Comparison of ENCODE assay signal across 8 cellular contexts in genomic region chr17:6069611-6070279, GRCh38. TPM values are rescaled to one million over a fixed set of nuclear protein-coding genes. Genes with fewer than 3 reads are reported as not detected.
DNase-seq lines count a peak whose midpoint lies in the region; ATAC-seq and TF ChIP-seq lines count a peak whose summit lies in the region.

No MANE protein-coding gene starts in this region.

- no peak for TF ChIP-seq POLR2A in esophagus muscularis mucosa (IDR thresholded peaks at IDR 0.05; ENCODE audit: low read depth)

- peaks cover 20% of the 10 kb centered on the region for H3K4me1 Mint-ChIP-seq in CD8-positive, alpha-beta T cell (ENCODE audit: low read depth)
- peaks cover 44% of the 10 kb centered on the region for H3K4me1 Mint-ChIP-seq in neural crest cell

- DNase-seq in CD8-positive, alpha-beta T cell: no peak
- DNase-seq in esophagus muscularis mucosa (ENCODE audit: extremely low spot score) (no peak), neural crest cell (ENCODE audit: low read depth, low spot score) (peak; percentile 12), SK-N-DZ (ENCODE audit: low spot score) (no peak), SW 1271 (lab: John Stamatoyannopoulos, UW) (no peak), occipital lobe (lab: John Stamatoyannopoulos, UW) (no peak)

- CTCF ChIA-PET in CD8-positive, alpha-beta T cell (lab: Charles Lee): interaction anchor here (0.5 to 1.3 kb wide), 3 partner anchors 12 to 346 kb away, joined by 3 to 4 read pairs (median 3); no protein-coding TSS in a partner anchor

- ATAC-seq in CD8-positive, alpha-beta T cell: no peak
- ATAC-seq in HG02852 (IDR thresholded peaks at IDR 0.05; ENCODE audit: unreplicated experiment): no peak

- TF ChIP-seq CTCF in CD8-positive, alpha-beta T cell (IDR thresholded peaks at IDR 0.05): no peak
- TF ChIP-seq CTCF in esophagus muscularis mucosa (IDR thresholded peaks at IDR 0.05): no peak
- TF ChIP-seq CTCF in neural crest cell (conservative IDR thresholded peaks at IDR 0.05): no peak

- no peak overlapping the region for H3K27ac ChIP-seq in CD8-positive, alpha-beta T cell (ENCODE audit: low read depth, low read length)
- H3K27ac ChIP-seq in esophagus muscularis mucosa (replicated peaks in 1 of 4): no peak overlapping the region

- no peaks in the 10 kb centered on the region for H3K9me3 ChIP-seq in CD8-positive, alpha-beta T cell (ENCODE audit: low read length)
- no peaks in the 10 kb centered on the region for H3K9me3 ChIP-seq in esophagus muscularis mucosa

- WGBS in esophagus muscularis mucosa: 18% methylated on average over 14 of the region's 38 CpGs

- intact Hi-C loops in CD8-positive, alpha-beta T cell (cut with DNase I, micrococcal nuclease): no loop called here
- intact Hi-C loops in esophagus muscularis mucosa (cut with DNase I): no loop called here

- H3K27ac Mint-ChIP-seq in CD8-positive, alpha-beta T cell: no peak overlapping the region
- H3K27ac Mint-ChIP-seq in neural crest cell (ENCODE audit: unreplicated experiment): peak overlapping the region; percentile 87

- H3K36me3 ChIP-seq in CD8-positive, alpha-beta T cell (ENCODE audit: insufficient read depth, low read length): no peaks in the 10 kb centered on the region
- no peaks in the 10 kb centered on the region for H3K36me3 ChIP-seq in esophagus muscularis mucosa

- no peak for TF ChIP-seq EP300 in esophagus muscularis mucosa (IDR thresholded peaks at IDR 0.05)

- no peaks in the 10 kb centered on the region for H3K9me3 Mint-ChIP-seq in CD8-positive, alpha-beta T cell
- H3K9me3 Mint-ChIP-seq in neural crest cell: no peaks in the 10 kb centered on the region

- peaks cover 8% of the 10 kb centered on the region for H3K27me3 ChIP-seq in CD8-positive, alpha-beta T cell (ENCODE audit: insufficient read depth, low read length)
- peaks cover 0 to 54% (median 3%) of the 10 kb centered on the region in 4 donors for H3K27me3 ChIP-seq in esophagus muscularis mucosa

- POLR2A ChIA-PET in CD8-positive, alpha-beta T cell (lab: Charles Lee): no interaction called here

- peak overlapping the region; percentile 84 for H3K4me3 Mint-ChIP-seq in CD8-positive, alpha-beta T cell
- H3K4me3 Mint-ChIP-seq in neural crest cell: peak overlapping the region; percentile 96

- peak overlapping the region; percentile 31 for H3K4me3 ChIP-seq in CD8-positive, alpha-beta T cell (ENCODE audit: low read depth, low read length)
- H3K4me3 ChIP-seq in esophagus muscularis mucosa: peak overlapping the region; percentile 60 to 78 (median 64)

- peaks cover 66% of the 10 kb centered on the region for H3K27me3 Mint-ChIP-seq in CD8-positive, alpha-beta T cell (ENCODE audit: low read depth)
- H3K27me3 Mint-ChIP-seq in neural crest cell (ENCODE audit: low read depth): peaks cover 36% of the 10 kb centered on the region

- H3K36me3 Mint-ChIP-seq in CD8-positive, alpha-beta T cell: no peaks in the 10 kb centered on the region
- H3K36me3 Mint-ChIP-seq in neural crest cell (ENCODE audit: low read depth): no peaks in the 10 kb centered on the region

- peaks cover 9% of the 10 kb centered on the region for H3K4me1 ChIP-seq in CD8-positive, alpha-beta T cell (ENCODE audit: insufficient read depth, low read length)
- peaks cover 0 to 30% (median 25%) of the 10 kb centered on the region in 4 donors for H3K4me1 ChIP-seq in esophagus muscularis mucosa

TF ChIP-seq in PFSK-1, 5 proteins besides CTCF, POLR2A, EP300 and RAD21:
- TF ChIP-seq SIN3A (IDR thresholded peaks at IDR 0.05; ENCODE audit: borderline replicate concordance, insufficient read depth, low read length): peak; percentile 16; the same call in 1 of the 2 replicates
- no peak; the same call in 1 of the 2 replicates for TF ChIP-seq POLR2AphosphoS5 (IDR thresholded peaks at IDR 0.05; ENCODE audit: low read depth, low read length)
- no peak for TF ChIP-seq REST (IDR thresholded peaks at IDR 0.05; ENCODE audit: insufficient read depth in 1 of 2, low read depth in 2 of 2, low read length in 2 of 2)

RNA-seq across cellular contexts. Expression of gene WSCD1, which starts 0.4 kb away (rescaled TPM):
- total RNA-seq in CD8-positive, alpha-beta T cell: not detected
- 182 TPM for polyA plus RNA-seq in PFSK-1 (2012; ENCODE audit: insufficient read length, low read depth)
- total RNA-seq in esophagus muscularis mucosa (1 to 10 TPM; 1.7 to 6.8 (median 3.5) TPM), neural crest cell (75.8 and 93.3 TPM in 2 replicates), occipital lobe (35.7 TPM)
- polyA plus RNA-seq in SK-N-DZ (2014; cell fraction: cytosol; rRNA removed): 0.47 and 1.5 TPM in 2 replicates
- polyA plus RNA-seq in SK-N-DZ (2014; cell fraction: nucleus; rRNA removed): 1.3 and 1.6 TPM in 2 replicates
